Comparison of ENCODE assay signal across 9 cellular contexts in the genomic region with DNA sequence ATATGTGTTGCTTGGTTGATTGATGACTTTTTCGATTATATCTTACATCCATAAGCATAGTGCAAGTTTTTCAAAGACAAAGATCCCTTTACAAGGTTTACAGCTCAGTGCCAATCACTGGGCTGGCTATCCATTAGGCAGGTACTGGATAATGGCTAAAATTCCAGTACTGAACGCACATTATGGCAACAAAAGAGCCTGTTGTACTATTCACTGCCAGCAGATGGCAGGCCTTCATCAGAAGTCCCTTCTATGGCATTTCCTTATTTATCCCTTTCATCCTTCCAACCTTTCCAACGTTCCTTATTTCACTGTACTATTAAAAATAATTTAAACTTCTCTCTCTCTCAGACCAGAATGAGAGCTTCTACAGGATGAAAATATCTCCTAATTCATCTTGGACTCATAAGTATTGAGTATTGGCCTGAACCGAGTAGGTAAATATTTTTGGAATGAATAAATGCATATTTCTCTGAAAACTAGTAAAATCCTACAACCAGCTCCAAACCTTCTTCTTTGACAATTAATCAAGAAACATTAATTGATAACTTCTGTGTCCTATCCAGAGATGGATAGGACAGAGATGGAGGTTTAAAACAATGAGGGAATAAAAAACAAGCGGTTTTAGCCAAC. TPM values are rescaled to one million over a fixed set of nuclear protein-coding genes. Genes with fewer than 3 reads are reported as not detected.
A peak's percentile ranks its signal among the peaks of the same experiment; 100 is the strongest.
DNase-seq lines count a peak whose midpoint lies in the region; ATAC-seq and TF ChIP-seq lines count a peak whose summit lies in the region.
"Had no signal": no experiment of that assay in that cellular context is flagged by ENCODE, and none has a peak within 500 bp of the region (broad histone marks: within the 10 kb centered on the region; RNA-seq: fewer than 3 reads in every experiment).

No MANE protein-coding gene starts in this region.

- no peaks in the 10 kb centered on the region for H3K27me3 ChIP-seq in cardiac muscle cell

- peaks cover 17% of the 10 kb centered on the region for H3K4me1 Mint-ChIP-seq in activated naive CD8-positive, alpha-beta T cell treated with anti-CD3 and anti-CD28 coated beads for 36 hours

- ATAC-seq in HG03159 (IDR thresholded peaks at IDR 0.05; ENCODE audit: unreplicated experiment): no peak
- no peak for ATAC-seq in GM18867 (IDR thresholded peaks at IDR 0.05; ENCODE audit: unreplicated experiment)

- no peaks in the 10 kb centered on the region for H3K27me3 Mint-ChIP-seq in activated naive CD8-positive, alpha-beta T cell treated with anti-CD3 and anti-CD28 coated beads for 36 hours

- H3K4me1 ChIP-seq in cardiac muscle cell (ENCODE audit: low read depth): no peaks in the 10 kb centered on the region

- DNase-seq in DMS153 treated with DMSO at 0.1 percent for 48 hours (lab: John Stamatoyannopoulos, UW; ENCODE audit: unreplicated experiment): peak; percentile 4
- DNase-seq in HuH-7.5 (ENCODE audit: low spot score): peak; percentile 58
- DNase-seq in RPMI8226: peak; percentile 48
- DNase-seq in activated naive CD8-positive, alpha-beta T cell treated with anti-CD3 and anti-CD28 coated beads for 36 hours: peak; percentile 42
- peak; percentile 75 to 78 for DNase-seq in cardiac muscle cell (ENCODE audit: low read depth in 1 of 2, low spot score in 1 of 2)
- DNase-seq in putamen (ENCODE audit: low spot score): peak; percentile 60

- no peaks in the 10 kb centered on the region for H3K36me3 ChIP-seq in cardiac muscle cell

- H3K27ac ChIP-seq in cardiac muscle cell: no peak overlapping the region

- no peak overlapping the region for H3K4me3 Mint-ChIP-seq in activated naive CD8-positive, alpha-beta T cell treated with anti-CD3 and anti-CD28 coated beads for 36 hours

- no peak overlapping the region for H3K4me3 ChIP-seq in cardiac muscle cell

- H3K9me3 ChIP-seq in cardiac muscle cell (ENCODE audit: low read depth): no peaks in the 10 kb centered on the region

- no peaks in the 10 kb centered on the region for H3K9me3 Mint-ChIP-seq in activated naive CD8-positive, alpha-beta T cell treated with anti-CD3 and anti-CD28 coated beads for 36 hours
- H3K9me3 Mint-ChIP-seq: activated naive CD4-positive, alpha-beta T cell treated with anti-CD3 and anti-CD28 coated beads, Interleukin-2, amount 50 U/mL, for 72 hours had no signal

- no peak overlapping the region for H3K27ac Mint-ChIP-seq in activated naive CD8-positive, alpha-beta T cell treated with anti-CD3 and anti-CD28 coated beads for 36 hours
- H3K27ac Mint-ChIP-seq: activated naive CD4-positive, alpha-beta T cell treated with anti-CD3 and anti-CD28 coated beads, Interleukin-2, amount 50 U/mL, for 72 hours had no signal

- no peaks in the 10 kb centered on the region for H3K36me3 Mint-ChIP-seq in activated naive CD8-positive, alpha-beta T cell treated with anti-CD3 and anti-CD28 coated beads for 36 hours
- H3K36me3 Mint-ChIP-seq: activated naive CD4-positive, alpha-beta T cell treated with anti-CD3 and anti-CD28 coated beads, Interleukin-2, amount 50 U/mL, for 72 hours had no signal

- TF ChIP-seq CTCF in cardiac muscle cell (IDR thresholded peaks at IDR 0.05; ENCODE audit: low read depth, low read length): peak; percentile 84

RNA-seq across cellular contexts. Expression of gene WNT8A, which starts 6.7 kb away (rescaled TPM):
- not detected for total RNA-seq in activated naive CD8-positive, alpha-beta T cell treated with anti-CD3 and anti-CD28 coated beads for 36 hours
- not detected in 2 replicates for total RNA-seq in cardiac muscle cell
- polyA plus RNA-seq in cardiac muscle cell: not detected in 2 replicates
- total RNA-seq: activated naive CD4-positive, alpha-beta T cell treated with anti-CD3 and anti-CD28 coated beads, Interleukin-2, amount 50 U/mL, for 72 hours had no signal

RNA-seq across cellular contexts. Expression of gene FAM13B, which starts 44.3 kb away (rescaled TPM):
- 10 to 100 TPM; 17.8 to 18.2 TPM for total RNA-seq in activated naive CD8-positive, alpha-beta T cell treated with anti-CD3 and anti-CD28 coated beads for 36 hours
- 9.4 and 15.3 TPM in 2 replicates for total RNA-seq in cardiac muscle cell
- 10.7 and 15.8 TPM in 2 replicates for polyA plus RNA-seq in cardiac muscle cell

Comparison
In these comparisons a context has a peak if more than half of its experiments do, and no peak if none do; other contexts are left out.
1. DNase-seq: peak in every context shown above with its lines; median percentile 76 in cardiac muscle cell; 60 in putamen; 58 in HuH-7.5; 48 in RPMI8226; 42 in activated naive CD8-positive, alpha-beta T cell treated with anti-CD3 and anti-CD28 coated beads for 36 hours; 4 in DMS153 treated with DMSO at 0.1 percent for 48 hours.